In genomic region chr1:116825400-116825734, GRCh38 we compare ENCODE assay signal across 13 cellular contexts.
DNase-seq lines count a peak whose midpoint lies in the region; TF ChIP-seq lines count a peak whose summit lies in the region.
"Had no signal": no experiment of that assay in that cellular context is flagged by ENCODE, and none has a peak within 500 bp of the region (broad histone marks: within the 10 kb centered on the region; RNA-seq: fewer than 3 reads in every experiment).

No MANE protein-coding gene starts in this region.

- POLR2A ChIA-PET in A673 (lab: Charles Lee; ENCODE audit: low non-redundant PET) = no interaction called here
- POLR2A ChIA-PET in HEK293 (lab: Yijun Ruan, JAX) = no interaction called here

- no peak overlapping the region for H2BK15ac ChIP-seq in mesendoderm (replicated peaks; ENCODE audit: low read depth)

- H3K4me1 ChIP-seq in A673 (ENCODE audit: insufficient read depth, low read length, poor library complexity, severe bottlenecking) = peaks cover 19% of the 10 kb centered on the region
- peaks cover 6% of the 10 kb centered on the region; the same call in 1 of the 2 replicates for H3K4me1 ChIP-seq in HEK293 (ENCODE audit: control insufficient read depth, insufficient read depth, low read length)
- peaks cover 9% of the 10 kb centered on the region for H3K4me1 ChIP-seq in mesendoderm (ENCODE audit: control insufficient read depth, low read depth, low read length)

- no peaks in the 10 kb centered on the region for H3K79me1 ChIP-seq in mesendoderm (ENCODE audit: low read length)

- H4K5ac ChIP-seq in mesendoderm (ENCODE audit: low read length) = no peak overlapping the region

- peak overlapping the region; percentile 77 for H3K56ac ChIP-seq in mesendoderm (ENCODE audit: low read length)

- peaks cover 1% of the 10 kb centered on the region for H3K27me3 Mint-ChIP-seq in activated naive CD8-positive, alpha-beta T cell

- H2AK5ac ChIP-seq in mesendoderm (ENCODE audit: low read length) = no peak overlapping the region

- peak overlapping the region; percentile 24 for H3K9ac ChIP-seq in mesendoderm (ENCODE audit: low read length)

- no CpG with 5 or more reads among the region's 4 CpGs for WGBS in mesendoderm (ENCODE audit: extremely low coverage, insufficient coverage, low lambda C conversion rate)

- no peak overlapping the region for H3K4me3 Mint-ChIP-seq in activated naive CD8-positive, alpha-beta T cell
- H3K4me3 Mint-ChIP-seq: immature natural killer cell had no signal

- peak overlapping the region; percentile 95 for H3K27ac Mint-ChIP-seq in activated naive CD8-positive, alpha-beta T cell

- H4K8ac ChIP-seq in mesendoderm (ENCODE audit: low read depth, low read length) = no peak overlapping the region

- no peaks in the 10 kb centered on the region for H3K36me3 ChIP-seq in A673 (ENCODE audit: insufficient read depth, low read length, poor library complexity, severe bottlenecking)
- no peaks in the 10 kb centered on the region for H3K36me3 ChIP-seq in HEK293 (ENCODE audit: control insufficient read depth in 2 of 2, insufficient read depth in 1 of 2, low read length in 2 of 2)
- H3K36me3 ChIP-seq in mesendoderm (ENCODE audit: control insufficient read depth, insufficient read depth, low read length) = no peaks in the 10 kb centered on the region

- H3K18ac ChIP-seq in mesendoderm (ENCODE audit: low read length) = no peak overlapping the region

- CTCF ChIA-PET in A673 (lab: Charles Lee) = no interaction called here
- CTCF ChIA-PET in HEK293 (lab: Yijun Ruan, JAX) = interaction anchor here (0.6 to 0.8 kb wide), 4 partner anchors 9 to 61 kb away, joined by 3 to 5 read pairs (median 4); no protein-coding TSS in a partner anchor

- TF ChIP-seq CTCF in A673 (conservative IDR thresholded peaks at IDR 0.05; ENCODE audit: low read depth, low read length) (no peak), HEK293 (tag by site-specific recombination; IDR thresholded peaks at IDR 0.05) (no peak)

- no peak overlapping the region for H3K23ac ChIP-seq in mesendoderm (ENCODE audit: low read length)

- H2BK5ac ChIP-seq in mesendoderm (ENCODE audit: low read length) = peak overlapping the region; percentile 32

- H2BK120ac ChIP-seq in mesendoderm (ENCODE audit: low read depth, low read length) = peak overlapping the region; percentile 1

- H3K4me3 ChIP-seq in A673 (ENCODE audit: low read depth, low read length, poor library complexity, severe bottlenecking) (no peak overlapping the region), HEK293 (ENCODE audit: low read depth, low read length) (no peak overlapping the region), mesendoderm (ENCODE audit: low read length) (no peak overlapping the region)

- DNase-seq in A673 (ENCODE audit: low spot score) (no peak), mesendoderm (no peak), NCI-H187 treated with DMSO at 0.1 percent for 48 hours (lab: John Stamatoyannopoulos, UW) (no peak), activated gamma-delta T cell (lab: John Stamatoyannopoulos, UW) (no peak), AG08396 (ENCODE audit: low spot score) (no peak), NCI-H345 (lab: John Stamatoyannopoulos, UW) (no peak)
- DNase-seq: activated effector memory CD4-positive, alpha-beta T cell treated with anti-CD3 and anti-CD28 coated beads, Interleukin-2, amount 50 U/mL, for 16 hours; Caco-2; immature natural killer cell; NCI-H226; stimulated activated CD8-positive, alpha-beta memory T cell treated with anti-CD3 and anti-CD28 coated beads, Interleukin-4, amount 100 ng/mL, for 48 hours had no signal

- H3K9me3 ChIP-seq in A673 (ENCODE audit: low read depth, low read length, poor library complexity, severe bottlenecking) (no peaks in the 10 kb centered on the region), HEK293 (ENCODE audit: control insufficient read depth, insufficient read depth, low read depth, low read length) (no peaks in the 10 kb centered on the region)
- H3K9me3 ChIP-seq: Caco-2 had no signal

- peaks cover 36% of the 10 kb centered on the region for H3K4me1 Mint-ChIP-seq in activated naive CD8-positive, alpha-beta T cell (ENCODE audit: low read depth)

- H3K27me3 ChIP-seq in A673 (replicated peaks; ENCODE audit: insufficient read depth, low read depth, low read length, poor library complexity) (no peaks in the 10 kb centered on the region), mesendoderm (ENCODE audit: insufficient read depth, low read length, poor library complexity) (no peaks in the 10 kb centered on the region)

- H3K4ac ChIP-seq in mesendoderm (ENCODE audit: low read depth, low read length) = no peak overlapping the region

- peaks cover 8% of the 10 kb centered on the region for H3K36me3 Mint-ChIP-seq in activated naive CD8-positive, alpha-beta T cell

- H3K4me2 ChIP-seq in mesendoderm (ENCODE audit: low read length) = no peak overlapping the region

- BruUV-seq in A673 (replicated peaks; lab: Mats Ljungman, UMichigan) = no TSS peak

- H3K27ac ChIP-seq in A673 (ENCODE audit: low read depth, low read length, poor library complexity, severe bottlenecking) = peak overlapping the region; percentile 19
- peak overlapping the region; percentile 48; the same call in 1 of the 2 replicates for H3K27ac ChIP-seq in HEK293 (ENCODE audit: extremely low read depth, low read depth, low read length)
- peak overlapping the region; percentile 18 for H3K27ac ChIP-seq in mesendoderm (ENCODE audit: low read depth, low read length)

- H3K9me3 Mint-ChIP-seq in activated naive CD8-positive, alpha-beta T cell (ENCODE audit: low read depth) = peaks cover 4% of the 10 kb centered on the region
- H3K9me3 Mint-ChIP-seq: immature natural killer cell had no signal

- no peaks in the 10 kb centered on the region for H3K79me2 ChIP-seq in mesendoderm (ENCODE audit: control insufficient read depth, insufficient read depth, low read length)

- intact Hi-C loops in A673 (cut with micrococcal nuclease; ENCODE audit: unreplicated experiment) = no loop called here

TF ChIP-seq in HEK293, 187 proteins besides CTCF, POLR2A, EP300 and RAD21 (continues in another document):
- TF ChIP-seq EGR2 (tag by site-specific recombination; IDR thresholded peaks at IDR 0.05; ENCODE audit: low read depth) (peak; percentile 68), ZNF350 (tag by site-specific recombination; IDR thresholded peaks at IDR 0.05) (no peak), ZNF624 (tag by site-specific recombination; IDR thresholded peaks at IDR 0.05) (no peak), ZNF623 (tag by site-specific recombination; IDR thresholded peaks at IDR 0.05) (no peak), ZNF362 (tag by site-specific recombination; IDR thresholded peaks at IDR 0.05) (no peak), ZXDB (tag by site-specific recombination; IDR thresholded peaks at IDR 0.05) (no peak), ZNF521 (tag by site-specific recombination; IDR thresholded peaks at IDR 0.05) (no peak), ZNF169 (tag by site-specific recombination; IDR thresholded peaks at IDR 0.05) (no peak), ZFP37 (tag by site-specific recombination; IDR thresholded peaks at IDR 0.05) (no peak), SP3 (tag by site-specific recombination; IDR thresholded peaks at IDR 0.05) (0 out of 2 replicates have a peak, but pooled peaks have one; percentile 12), TRIM28 (IDR thresholded peaks at IDR 0.05; ENCODE audit: borderline replicate concordance, low read length) (no peak; the same call in 1 of the 2 replicates), GLIS2 (tag by site-specific recombination; IDR thresholded peaks at IDR 0.05) (peak; percentile 40; the same call in 1 of the 2 replicates), ZBTB20 (tag by site-specific recombination; IDR thresholded peaks at IDR 0.05) (no peak; the same call in 1 of the 2 replicates), SCRT1 (tag by site-specific recombination; IDR thresholded peaks at IDR 0.05; ENCODE audit: borderline replicate concordance) (no peak), ZNF366 (tag by site-specific recombination; conservative IDR thresholded peaks at IDR 0.05) (0 out of 2 replicates have a peak, but pooled peaks have one; percentile 4), ZNF155 (tag by site-specific recombination; IDR thresholded peaks at IDR 0.05) (no peak), MZF1 (tag by site-specific recombination; IDR thresholded peaks at IDR 0.05; ENCODE audit: borderline replicate concordance) (no peak), ZNF580 (tag by site-specific recombination; IDR thresholded peaks at IDR 0.05) (no peak), ZNF341 (tag by site-specific recombination; IDR thresholded peaks at IDR 0.05; ENCODE audit: low read depth) (peak; percentile 19; the same call in 1 of the 2 replicates)
